Comparison of ENCODE assay signal across 9 cellular contexts in the genomic region with DNA sequence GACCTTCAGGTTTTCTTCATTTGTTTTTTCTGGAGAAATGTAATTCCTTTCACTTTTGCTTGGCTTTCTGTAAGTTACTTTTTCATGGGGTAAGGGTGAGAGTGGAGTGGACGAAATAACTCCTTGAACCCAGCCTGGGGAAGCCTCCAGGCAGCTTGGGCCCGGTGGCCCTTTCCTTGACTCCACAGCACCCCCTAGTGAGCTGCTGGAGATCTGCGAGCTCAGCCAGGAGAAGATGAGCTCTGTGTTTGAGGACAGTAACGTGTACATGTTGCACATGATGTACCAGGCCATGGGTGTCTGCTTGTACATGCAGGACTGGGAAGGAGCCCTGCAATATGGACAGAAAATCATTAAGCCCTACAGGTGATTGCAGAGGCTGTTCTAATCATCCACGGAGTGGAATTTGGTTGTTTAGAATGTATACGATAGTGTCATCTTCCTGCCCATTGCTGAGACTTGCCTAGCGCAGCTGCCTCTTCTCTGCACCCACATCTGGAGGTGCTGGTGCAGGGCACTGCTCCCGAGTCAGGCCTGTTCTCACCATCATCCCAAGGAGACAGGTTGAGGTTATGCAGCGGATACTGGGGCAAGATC. TPM values are rescaled to one million over a fixed set of nuclear protein-coding genes. Genes with fewer than 3 reads are reported as not detected.
DNase-seq lines count a peak whose midpoint lies in the region; ATAC-seq and TF ChIP-seq lines count a peak whose summit lies in the region.
"Had no signal": no experiment of that assay in that cellular context is flagged by ENCODE, and none has a peak within 500 bp of the region (broad histone marks: within the 10 kb centered on the region; RNA-seq: fewer than 3 reads in every experiment).

No MANE protein-coding gene starts in this region.

- TF ChIP-seq EP300 in stomach (IDR thresholded peaks at IDR 0.05): no peak

- H3K4me1 ChIP-seq in CD8-positive, alpha-beta memory T cell (ENCODE audit: insufficient read depth, low read length): no peaks in the 10 kb centered on the region
- H3K4me1 ChIP-seq in colonic mucosa (no peaks in the 10 kb centered on the region), stomach (peaks cover 19 to 27% (median 24%) of the 10 kb centered on the region in 4 donors)

- no peaks in the 10 kb centered on the region for H3K27me3 ChIP-seq in CD8-positive, alpha-beta memory T cell (ENCODE audit: insufficient read depth, low read length, poor library complexity, severe bottlenecking)
- no peaks in the 10 kb centered on the region for H3K27me3 ChIP-seq in WERI-Rb-1 (ENCODE audit: insufficient read depth, low read depth, severe bottlenecking)
- H3K27me3 ChIP-seq in colonic mucosa: no peaks in the 10 kb centered on the region
- no peaks in the 10 kb centered on the region for H3K27me3 ChIP-seq in stomach

- peak overlapping the region in 1 of 8 donors; percentile 65 for H3K27ac Mint-ChIP-seq in CD8-positive, alpha-beta memory T cell

- H3K36me3 Mint-ChIP-seq in CD8-positive, alpha-beta memory T cell: peaks cover 5 to 83% (median 15%) of the 10 kb centered on the region in 3 donors

- no peak overlapping the region for H3K27ac ChIP-seq in CD8-positive, alpha-beta memory T cell (ENCODE audit: low read depth, low read length)
- H3K27ac ChIP-seq in WERI-Rb-1: no peak overlapping the region
- H3K27ac ChIP-seq in colonic mucosa: no peak overlapping the region
- peak overlapping the region in 2 of 5 donors; percentile 60 to 61 for H3K27ac ChIP-seq in stomach

- no peaks in the 10 kb centered on the region for H3K27me3 Mint-ChIP-seq in CD8-positive, alpha-beta memory T cell

- H3K4me1 Mint-ChIP-seq in CD8-positive, alpha-beta memory T cell: peaks cover 0 to 14% (median 5%) of the 10 kb centered on the region in 3 donors

- no peak overlapping the region for H3K4me3 ChIP-seq in CD8-positive, alpha-beta memory T cell (ENCODE audit: low read length)
- H3K4me3 ChIP-seq in WERI-Rb-1 (ENCODE audit: low read depth, low read length): no peak overlapping the region
- no peak overlapping the region for H3K4me3 ChIP-seq in colonic mucosa
- no peak overlapping the region for H3K4me3 ChIP-seq in stomach
- H3K4me3 ChIP-seq: skin epidermis had no signal

- H3K9ac ChIP-seq in colonic mucosa (ENCODE audit: low read depth in 2 of 2, low read length in 2 of 2): no peak overlapping the region

- no peaks in the 10 kb centered on the region for H3K9me3 ChIP-seq in CD8-positive, alpha-beta memory T cell (ENCODE audit: low read length)
- H3K9me3 ChIP-seq in WERI-Rb-1 (ENCODE audit: severe bottlenecking): no peaks in the 10 kb centered on the region
- no peaks in the 10 kb centered on the region for H3K9me3 ChIP-seq in colonic mucosa
- no peaks in the 10 kb centered on the region for H3K9me3 ChIP-seq in stomach

- H3K4me3 Mint-ChIP-seq in CD8-positive, alpha-beta memory T cell: no peak overlapping the region

- peaks cover 5% of the 10 kb centered on the region for H3K36me3 ChIP-seq in CD8-positive, alpha-beta memory T cell (ENCODE audit: insufficient read depth, low read length)
- peaks cover 18% of the 10 kb centered on the region for H3K36me3 ChIP-seq in WERI-Rb-1
- H3K36me3 ChIP-seq in colonic mucosa: no peaks in the 10 kb centered on the region
- peaks cover 0 to 19% (median 13%) of the 10 kb centered on the region in 4 donors for H3K36me3 ChIP-seq in stomach

- ATAC-seq in GM19043 (IDR thresholded peaks at IDR 0.05; ENCODE audit: low read depth, unreplicated experiment) (peak; percentile 43), HG03469 (IDR thresholded peaks at IDR 0.05; ENCODE audit: unreplicated experiment) (no peak)

- CTCF ChIA-PET in CD8-positive, alpha-beta memory T cell (lab: Charles Lee): interaction anchor here (0.6 to 11.2 kb wide), 20 partner anchors 8 to 307 kb away, joined by 3 to 356 read pairs (median 4); a partner anchor contains a TSS

- TF ChIP-seq CTCF in LNCAP (IDR thresholded peaks at IDR 0.05): peak; percentile 98
- peak; percentile 91 for TF ChIP-seq CTCF in WERI-Rb-1 (IDR thresholded peaks at IDR 0.05; ENCODE audit: low read depth, low read length)
- TF ChIP-seq CTCF in colonic mucosa (IDR thresholded peaks at IDR 0.05): peak; percentile 75
- peak in 4 of 7 experiments; percentile 38 to 60 (median 48) for TF ChIP-seq CTCF in stomach (IDR thresholded peaks at IDR 0.05)

- WGBS in stomach, 5 donors: 66 to 85% (median 76%) methylated on average over 9 of the region's 9 CpGs

- no peak for TF ChIP-seq POLR2A in stomach (IDR thresholded peaks at IDR 0.05)

- H3K9me3 Mint-ChIP-seq in CD8-positive, alpha-beta memory T cell: no peaks in the 10 kb centered on the region

- intact Hi-C loops in colonic mucosa (cut with DNase I): loop anchor here (2.0 kb wide), 1 partner anchor 253 kb away; no protein-coding TSS in a partner anchor
- intact Hi-C loops in stomach (cut with DNase I; ENCODE audit: low total_unique reads): loop anchor here (5.0 kb wide), 2 partner anchors 70 to 255 kb away; no protein-coding TSS in a partner anchor

- POLR2A ChIA-PET in CD8-positive, alpha-beta memory T cell (lab: Charles Lee): no interaction called here

- peak; percentile 16 to 55 (median 29) for DNase-seq in CD8-positive, alpha-beta memory T cell
- DNase-seq in WERI-Rb-1 (peak; percentile 53), colonic mucosa (peak; percentile 53), midbrain (lab: John Stamatoyannopoulos, UW) (peak; percentile 34), stomach (no peak)

RNA-seq across cellular contexts. Expression of a gene that starts 51.0 kb away (rescaled TPM):
- 10 to 100 TPM; 23.2 to 25.9 TPM for total RNA-seq in CD8-positive, alpha-beta memory T cell
- polyA plus RNA-seq in CD8-positive, alpha-beta memory T cell: 46.2 TPM
- total RNA-seq in colonic mucosa: 10 to 100 TPM; 21.8 to 23.0 TPM
- total RNA-seq in stomach: 10 to 100 TPM in 4 of 5 donors, 1 to 10 TPM in 1; 8.2 to 68.7 (median 27.9) TPM
- polyA plus RNA-seq in stomach: 10 to 100 TPM; 22.0 to 28.2 (median 22.3) TPM

Comparison
In these comparisons a context has a peak if more than half of its experiments do, and no peak if none do; other contexts are left out.
1. CTCF ChIP-seq: peak in every context shown above with its lines; median percentile 98 in LNCAP; 91 in WERI-Rb-1; 75 in colonic mucosa; 48 in stomach.